Comparison of ENCODE assay signal across 14 cellular contexts in genomic region chr10:122494173-122494820, GRCh38. TPM values are rescaled to one million over a fixed set of nuclear protein-coding genes. Genes with fewer than 3 reads are reported as not detected.
DNase-seq lines count a peak whose midpoint lies in the region; ATAC-seq and TF ChIP-seq lines count a peak whose summit lies in the region.
"Had no signal": no experiment of that assay in that cellular context is flagged by ENCODE, and none has a peak within 500 bp of the region (broad histone marks: within the 10 kb centered on the region; RNA-seq: fewer than 3 reads in every experiment).

No MANE protein-coding gene starts in this region.

- H3K4me3 ChIP-seq in HCT116 (replicated peaks in 1 of 2; ENCODE audit: low read depth in 1 of 2, low read length in 2 of 2), result peak overlapping the region; percentile 27 to 47
- no peak overlapping the region for H3K4me3 ChIP-seq in breast epithelium
- H3K4me3 ChIP-seq in skeletal muscle tissue (ENCODE audit: low read length in 3 of 3), result no peak overlapping the region
- H3K4me3 ChIP-seq: SK-N-MC had no signal

- no peak for TF ChIP-seq RAD21 in HCT116 (IDR thresholded peaks at IDR 0.05; ENCODE audit: low read depth)

- no peak; the same call in 1 of the 2 replicates for ATAC-seq in HCT116
- peak; percentile 6 for ATAC-seq in foreskin keratinocyte
- no peak for ATAC-seq in GM18520 (IDR thresholded peaks at IDR 0.05; ENCODE audit: unreplicated experiment)
- no peak for ATAC-seq in GM18873 (IDR thresholded peaks at IDR 0.05; ENCODE audit: low FRiP score, unreplicated experiment)
- ATAC-seq in HG03439 (IDR thresholded peaks at IDR 0.05; ENCODE audit: unreplicated experiment), result no peak

- H3K9me3 ChIP-seq in HCT116 (ENCODE audit: control insufficient read depth in 1 of 2, insufficient read depth in 1 of 2, low read depth in 1 of 2, low read length in 2 of 2) (no peaks in the 10 kb centered on the region), breast epithelium (no peaks in the 10 kb centered on the region), skeletal muscle tissue (ENCODE audit: control insufficient read depth in 3 of 3, low read length in 3 of 3) (no peaks in the 10 kb centered on the region)

- DNase-seq in HCT116 (ENCODE audit: low read depth, low spot score) (no peak), breast epithelium (ENCODE audit: low spot score in 2 of 2) (no peak), foreskin keratinocyte (peak; percentile 49 to 79), hypothalamus (lab: John Stamatoyannopoulos, UW) (no peak)
- DNase-seq: Calu3, endodermal cell, KBM-7 had no signal

- no TSS peak for BruUV-seq in HCT116 (replicated peaks; lab: Mats Ljungman, UMichigan)

- no peaks in the 10 kb centered on the region for H3K79me2 ChIP-seq in HCT116 (ENCODE audit: insufficient read depth, low read length)

- H3K27ac ChIP-seq in HCT116 (ENCODE audit: low read depth, low read length), result no peak overlapping the region; the same call in 1 of the 2 replicates
- peak overlapping the region; percentile 81 to 88 for H3K27ac ChIP-seq in breast epithelium
- peak overlapping the region; percentile 62 for H3K27ac ChIP-seq in foreskin keratinocyte
- peak overlapping the region; percentile 72 for H3K27ac ChIP-seq in skeletal muscle tissue (ENCODE audit: low read depth, low read length)
- H3K27ac ChIP-seq: SK-N-MC had no signal

- TF ChIP-seq POLR2A in HCT116 (IDR thresholded peaks at IDR 0.05; ENCODE audit: borderline replicate concordance, extremely low read depth, insufficient read depth, insufficient read length), result no peak
- no peak for TF ChIP-seq POLR2A in breast epithelium (IDR thresholded peaks at IDR 0.05)

- CTCF ChIA-PET in HCT116 (lab: Charles Lee), result interaction anchor here (0.9 to 2.6 kb wide), 8 partner anchors 10 to 227 kb away, joined by 3 to 15 read pairs (median 4); no protein-coding TSS in a partner anchor

- H3K4me1 ChIP-seq in HCT116 (ENCODE audit: control insufficient read depth in 1 of 2, insufficient read depth in 2 of 2, low read length in 2 of 2) (peaks cover 11 to 44% of the 10 kb centered on the region in 2 experiments), breast epithelium (peaks cover 13 to 14% of the 10 kb centered on the region in 2 donors), foreskin keratinocyte (peaks cover 42% of the 10 kb centered on the region), skeletal muscle tissue (ENCODE audit: control insufficient read depth in 3 of 3, insufficient read depth in 3 of 3, low read length in 3 of 3) (peaks cover 34 to 38% (median 36%) of the 10 kb centered on the region in 3 donors)

- POLR2A ChIA-PET in HCT116 (lab: Charles Lee), result interaction anchor here (0.6 kb wide), 1 partner anchor 276 kb away, joined by 3 read pairs; no protein-coding TSS in a partner anchor

- peak overlapping the region; percentile 93 for H2AFZ ChIP-seq in HCT116 (ENCODE audit: low read depth, low read length, poor library complexity, severe bottlenecking)

- no peaks in the 10 kb centered on the region for H4K20me1 ChIP-seq in HCT116 (ENCODE audit: insufficient read depth)

- intact Hi-C loops in HCT116 (cut with micrococcal nuclease) (no loop called here), breast epithelium (cut with DNase I; ENCODE audit: low total_unique reads) (no loop called here)

- H3K27me3 ChIP-seq in HCT116 (ENCODE audit: insufficient read depth, low read length) (no peaks in the 10 kb centered on the region), breast epithelium (no peaks in the 10 kb centered on the region), foreskin keratinocyte (no peaks in the 10 kb centered on the region), skeletal muscle tissue (ENCODE audit: control insufficient read depth in 3 of 3, insufficient read depth in 3 of 3, low read length in 3 of 3) (no peaks in the 10 kb centered on the region)

- H3K9ac ChIP-seq in HCT116 (ENCODE audit: low read length), result peak overlapping the region; percentile 41
- no peak overlapping the region for H3K9ac ChIP-seq in skeletal muscle tissue (ENCODE audit: low read depth in 1 of 3, low read length in 3 of 3)

- H3K36me3 ChIP-seq in HCT116 (ENCODE audit: control insufficient read depth in 1 of 2, insufficient read depth in 2 of 2, low read length in 2 of 2) (no peaks in the 10 kb centered on the region), breast epithelium (no peaks in the 10 kb centered on the region), skeletal muscle tissue (ENCODE audit: control insufficient read depth in 3 of 3, insufficient read depth in 3 of 3, low read length in 3 of 3) (peaks cover 0 to 2% (median 0%) of the 10 kb centered on the region in 3 donors)

- RAD21 ChIA-PET in HCT116 (lab: Charles Lee; ENCODE audit: low non-redundant PET in 1 of 2, low total read pairs in 2 of 2, uncharacterized antibody in 2 of 2, unreplicated experiment in 2 of 2), result interaction anchor here in 1 of 2 experiments (1.4 kb wide), 1 partner anchor 196 kb away, joined by 3 read pairs; no protein-coding TSS in a partner anchor

- TF ChIP-seq CTCF in HCT116 (IDR thresholded peaks at IDR 0.05 in 2 of 3, conservative IDR thresholded peaks at IDR 0.05 in 1 of 3; ENCODE audit: borderline replicate concordance in 1 of 3, insufficient read depth in 1 of 3, low read depth in 2 of 3, low read length in 2 of 3) (no peak), breast epithelium (IDR thresholded peaks at IDR 0.05) (no peak), foreskin keratinocyte (conservative IDR thresholded peaks at IDR 0.05) (no peak)

- peak overlapping the region; percentile 82 for H3K4me2 ChIP-seq in HCT116 (ENCODE audit: low read length)

- H3K9me2 ChIP-seq in HCT116 (ENCODE audit: insufficient read depth), result no peaks in the 10 kb centered on the region

TF ChIP-seq in HCT116, 20 proteins besides CTCF, POLR2A, EP300 and RAD21 (continues in another document):
- TF ChIP-seq SIN3A (IDR thresholded peaks at IDR 0.05; ENCODE audit: low read depth), result no peak
- no peak for TF ChIP-seq SP1 (IDR thresholded peaks at IDR 0.05; ENCODE audit: low read depth)
- TF ChIP-seq ATF3 (IDR thresholded peaks at IDR 0.05), result no peak
- no peak for TF ChIP-seq FOSL1 (IDR thresholded peaks at IDR 0.05; ENCODE audit: low read depth)
- TF ChIP-seq MAX (IDR thresholded peaks at IDR 0.05), result no peak
- TF ChIP-seq CBX3 (IDR thresholded peaks at IDR 0.05; ENCODE audit: low read depth), result no peak
- no peak for TF ChIP-seq ZFX (IDR thresholded peaks at IDR 0.05)
- no peak for TF ChIP-seq REST (IDR thresholded peaks at IDR 0.05; ENCODE audit: low read depth)
- no peak for TF ChIP-seq ZBTB33 (IDR thresholded peaks at IDR 0.05; ENCODE audit: extremely low read depth, insufficient replicate concordance, low read length)
- no peak for TF ChIP-seq EZH2 (IDR thresholded peaks at IDR 0.05)

RNA-seq across cellular contexts. Expression of gene HTRA1, which starts 32.9 kb away (rescaled TPM):
- total RNA-seq in HCT116 (2021; ENCODE audit: unreplicated experiment) (0.39 TPM), breast epithelium (100 to 1,000 TPM; 116 to 347 (median 152) TPM), foreskin keratinocyte (375 and 388 TPM in 2 replicates), skeletal muscle tissue (69.9 TPM)
- polyA plus RNA-seq in HCT116 (2012), result 0.06 and 0.14 TPM in 2 replicates
- 396 and 403 TPM in 2 replicates for polyA plus RNA-seq in foreskin keratinocyte

RNA-seq across cellular contexts. Expression of gene ARMS2, which starts 39.8 kb away (rescaled TPM):
- total RNA-seq in HCT116 (2021; ENCODE audit: unreplicated experiment), result not detected
- not detected in 2 replicates for polyA plus RNA-seq in HCT116 (2012)
- not detected for total RNA-seq in breast epithelium
- not detected in 2 replicates for total RNA-seq in foreskin keratinocyte
- not detected in 2 replicates for polyA plus RNA-seq in foreskin keratinocyte
- not detected for total RNA-seq in skeletal muscle tissue
- total RNA-seq: Calu3, endodermal cell, G401, progenitor cell of endocrine pancreas had no signal

Comparison
In these comparisons a context has a peak if more than half of its experiments do, and no peak if none do; other contexts are left out.
1. DNase-seq: peak in foreskin keratinocyte (2 of 2); none in HCT116 (single experiment), breast epithelium (0 of 2) and hypothalamus (0 of 51).
2. H3K4me3 ChIP-seq: peak in HCT116 (2 of 2); none in breast epithelium (0 of 3) and skeletal muscle tissue (0 of 3).
3. RNA of gene HTRA1, which starts 32.9 kb away (total RNA-seq): 375 to 388 TPM in foreskin keratinocyte, 116 to 347 TPM in breast epithelium and 69.9 TPM in skeletal muscle tissue (single experiment); 0.39 TPM in HCT116 (single experiment); every median in the first group is over 10 times any median in the second.